In the genomic region with DNA sequence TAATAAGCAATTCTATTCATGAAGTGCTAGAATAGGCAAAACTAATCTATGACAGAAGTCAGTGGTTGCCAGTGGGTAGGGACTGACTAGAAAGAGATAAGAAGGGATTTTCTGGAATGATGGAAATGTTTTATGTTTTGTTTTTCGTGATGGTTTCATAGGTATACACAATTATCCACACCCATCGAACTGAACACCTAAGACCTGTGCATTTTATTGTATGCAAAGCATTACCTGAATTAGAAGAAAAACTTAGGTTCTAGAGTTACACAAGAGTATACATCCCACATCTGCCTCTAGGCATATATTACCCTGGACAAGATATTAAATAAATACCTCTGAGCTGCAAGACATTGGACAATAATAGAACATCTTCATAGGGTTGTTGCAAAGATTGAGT, we compare ENCODE assay signal across 1 cellular context.
TF ChIP-seq lines count a peak whose summit lies in the region.

No MANE protein-coding gene starts in this region.

TF ChIP-seq in IMR-90, 13 proteins besides CTCF, POLR2A, EP300 and RAD21:
- TF ChIP-seq, protein P1, sequence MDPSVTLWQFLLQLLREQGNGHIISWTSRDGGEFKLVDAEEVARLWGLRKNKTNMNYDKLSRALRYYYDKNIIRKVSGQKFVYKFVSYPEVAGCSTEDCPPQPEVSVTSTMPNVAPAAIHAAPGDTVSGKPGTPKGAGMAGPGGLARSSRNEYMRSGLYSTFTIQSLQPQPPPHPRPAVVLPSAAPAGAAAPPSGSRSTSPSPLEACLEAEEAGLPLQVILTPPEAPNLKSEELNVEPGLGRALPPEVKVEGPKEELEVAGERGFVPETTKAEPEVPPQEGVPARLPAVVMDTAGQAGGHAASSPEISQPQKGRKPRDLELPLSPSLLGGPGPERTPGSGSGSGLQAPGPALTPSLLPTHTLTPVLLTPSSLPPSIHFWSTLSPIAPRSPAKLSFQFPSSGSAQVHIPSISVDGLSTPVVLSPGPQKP (IDR thresholded peaks at IDR 0.05; ENCODE audit: borderline replicate concordance, low read depth, low read length), result no peak
- no peak for TF ChIP-seq RCOR1 (IDR thresholded peaks at IDR 0.05; ENCODE audit: insufficient replicate concordance, low read length)
- TF ChIP-seq RFX5 (IDR thresholded peaks at IDR 0.05; ENCODE audit: low read depth, low read length), result no peak
- no peak for TF ChIP-seq FOS (IDR thresholded peaks at IDR 0.05; ENCODE audit: low read depth, low read length)
- no peak for TF ChIP-seq BHLHE40 (IDR thresholded peaks at IDR 0.05; ENCODE audit: low read depth, low read length)
- no peak for TF ChIP-seq SMC3 (IDR thresholded peaks at IDR 0.05; ENCODE audit: low read depth, low read length)
- no peak for TF ChIP-seq MXI1 (IDR thresholded peaks at IDR 0.05; ENCODE audit: borderline replicate concordance, low read depth, low read length)
- TF ChIP-seq CHD1 (IDR thresholded peaks at IDR 0.05; ENCODE audit: low read depth, low read length), result no peak
- TF ChIP-seq MAZ (IDR thresholded peaks at IDR 0.05; ENCODE audit: borderline replicate concordance, low read depth, low read length), result no peak
- TF ChIP-seq MAFK (IDR thresholded peaks at IDR 0.05; ENCODE audit: low read depth, low read length), result no peak
- TF ChIP-seq CEBPB (IDR thresholded peaks at IDR 0.05; ENCODE audit: low read depth, low read length), result no peak
- TF ChIP-seq, protein P2, sequence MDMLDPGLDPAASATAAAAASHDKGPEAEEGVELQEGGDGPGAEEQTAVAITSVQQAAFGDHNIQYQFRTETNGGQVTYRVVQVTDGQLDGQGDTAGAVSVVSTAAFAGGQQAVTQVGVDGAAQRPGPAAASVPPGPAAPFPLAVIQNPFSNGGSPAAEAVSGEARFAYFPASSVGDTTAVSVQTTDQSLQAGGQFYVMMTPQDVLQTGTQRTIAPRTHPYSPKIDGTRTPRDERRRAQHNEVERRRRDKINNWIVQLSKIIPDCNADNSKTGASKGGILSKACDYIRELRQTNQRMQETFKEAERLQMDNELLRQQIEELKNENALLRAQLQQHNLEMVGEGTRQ (IDR thresholded peaks at IDR 0.05; ENCODE audit: low read depth, low read length), result no peak
- no peak for TF ChIP-seq NFE2L2 (IDR thresholded peaks at IDR 0.05; ENCODE audit: low read depth, low read length)
